In the genomic region with DNA sequence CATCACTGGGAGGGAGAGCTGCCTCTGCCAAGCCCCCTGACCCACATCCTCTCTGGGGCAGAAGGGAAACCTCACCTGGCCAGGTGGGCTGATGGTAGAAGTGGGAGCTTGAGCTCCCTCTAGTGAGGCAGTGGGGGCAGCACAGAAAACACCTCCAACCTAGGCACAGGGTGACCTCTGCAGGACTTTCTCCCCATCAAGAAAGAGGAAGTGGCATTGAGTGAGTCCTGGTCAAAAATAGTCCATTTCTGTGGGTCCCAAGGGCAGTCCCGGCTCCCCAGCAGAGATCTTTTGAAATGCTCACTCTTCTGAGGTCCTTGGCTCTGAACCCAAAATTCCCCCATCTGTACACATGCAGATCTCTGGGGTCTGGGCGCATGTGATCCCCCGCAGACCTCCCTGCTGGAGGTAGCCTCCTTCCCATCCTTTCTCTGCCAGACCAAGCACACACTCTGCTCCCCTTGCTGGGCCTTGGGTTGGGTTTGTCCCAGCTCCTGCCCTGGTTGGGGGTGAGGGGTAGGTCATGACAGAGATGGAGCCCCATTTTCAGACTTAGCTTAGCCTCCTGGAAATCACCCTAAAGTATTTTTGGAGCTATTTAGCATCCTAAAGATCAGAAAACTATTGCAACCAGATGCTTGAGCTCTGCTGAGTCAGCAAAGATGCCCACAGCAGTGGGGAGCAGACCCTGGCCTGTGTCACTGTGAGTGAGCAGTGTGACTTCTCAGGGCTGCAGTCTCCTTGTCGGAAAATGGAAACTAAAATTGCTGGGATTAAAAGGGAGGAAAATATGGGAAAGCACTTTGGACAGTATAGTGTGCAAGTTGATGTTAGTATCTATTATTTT, we compare ENCODE assay signal across 9 cellular contexts. TPM values are rescaled to one million over a fixed set of nuclear protein-coding genes. Genes with fewer than 3 reads are reported as not detected.
DNase-seq lines count a peak whose midpoint lies in the region; ATAC-seq and TF ChIP-seq lines count a peak whose summit lies in the region.
"Had no signal": no experiment of that assay in that cellular context is flagged by ENCODE, and none has a peak within 500 bp of the region (broad histone marks: within the 10 kb centered on the region; RNA-seq: fewer than 3 reads in every experiment).

No MANE protein-coding gene starts in this region.

- no peaks in the 10 kb centered on the region for H3K9me3 Mint-ChIP-seq in activated T-helper 17 cell treated with anti-CD3 and anti-CD28 coated beads, Interleukin-2, amount 50 U/mL, for 72 hours
- H3K9me3 Mint-ChIP-seq in glutamatergic neuron (ENCODE audit: unreplicated experiment), result peaks cover 2% of the 10 kb centered on the region

- ATAC-seq in GM18505 (IDR thresholded peaks at IDR 0.05; ENCODE audit: unreplicated experiment) (peak; percentile 90), HG02763 (IDR thresholded peaks at IDR 0.05; ENCODE audit: unreplicated experiment) (peak; percentile 79), upper lobe of left lung (ENCODE audit: low FRiP score in 2 of 2) (peak; percentile 6 to 73)
- peak; percentile 85 for ATAC-seq in activated T-helper 17 cell treated with anti-CD3 and anti-CD28 coated beads, Interleukin-2, amount 50 U/mL, for 72 hours (replicated peaks)

- no peak overlapping the region for H3K27ac ChIP-seq in OCI-LY1 (ENCODE audit: low read depth, low read length, poor library complexity, severe bottlenecking)
- H3K27ac ChIP-seq in liver (ENCODE audit: low read depth in 1 of 2, low read length in 2 of 2), result no peak overlapping the region
- H3K27ac ChIP-seq in upper lobe of left lung, result peak overlapping the region in 1 of 4 donors; percentile 37

- no peak overlapping the region for H2AFZ ChIP-seq in OCI-LY1 (ENCODE audit: low read length)

- DNase-seq in upper lobe of left lung, result peak in 1 of 2 donors; percentile 68
- DNase-seq in HCEC 1CT, result no peak
- no peak for DNase-seq in glutamatergic neuron

- no peaks in the 10 kb centered on the region for H3F3A ChIP-seq in OCI-LY1 (ENCODE audit: insufficient read depth, low read length)

- TF ChIP-seq CTCF in OCI-LY1 (IDR thresholded peaks at IDR 0.05; ENCODE audit: low read length) (peak; percentile 68), liver (IDR thresholded peaks at IDR 0.05; ENCODE audit: low read depth, low read length, missing input control) (peak; percentile 33), upper lobe of left lung (IDR thresholded peaks at IDR 0.05) (peak; percentile 28 to 76 (median 56)), glutamatergic neuron (IDR thresholded peaks at IDR 0.05; ENCODE audit: partially characterized antibody, unreplicated experiment) (no peak)

- no peak for TF ChIP-seq EP300 in upper lobe of left lung (IDR thresholded peaks at IDR 0.05)

- H3K4me3 ChIP-seq in OCI-LY1 (ENCODE audit: low read depth, low read length, poor library complexity, severe bottlenecking), result no peak overlapping the region
- no peak overlapping the region for H3K4me3 ChIP-seq in liver (ENCODE audit: low read depth in 1 of 3, low read length in 3 of 3)
- H3K4me3 ChIP-seq in upper lobe of left lung, result no peak overlapping the region

- H3K79me2 ChIP-seq in OCI-LY1 (ENCODE audit: insufficient read depth, low read length), result no peaks in the 10 kb centered on the region

- H3K4me1 Mint-ChIP-seq in activated T-helper 17 cell treated with anti-CD3 and anti-CD28 coated beads, Interleukin-2, amount 50 U/mL, for 72 hours, result peaks cover 31% of the 10 kb centered on the region
- H3K4me1 Mint-ChIP-seq in glutamatergic neuron (ENCODE audit: low read depth, unreplicated experiment), result no peaks in the 10 kb centered on the region

- H3K9ac ChIP-seq in OCI-LY1 (ENCODE audit: low read length), result no peak overlapping the region
- H3K9ac ChIP-seq in liver (ENCODE audit: low read depth in 1 of 2, low read length in 2 of 2), result no peak overlapping the region

- peaks cover 4% of the 10 kb centered on the region; the same call in 1 of the 2 replicates for H3K9me3 ChIP-seq in OCI-LY1 (ENCODE audit: low read length)
- H3K9me3 ChIP-seq in liver (ENCODE audit: control insufficient read depth in 4 of 4, low read length in 3 of 4), result no peaks in the 10 kb centered on the region
- no peaks in the 10 kb centered on the region for H3K9me3 ChIP-seq in upper lobe of left lung

- H3K9me2 ChIP-seq in OCI-LY1 (ENCODE audit: low read depth, low read length), result no peaks in the 10 kb centered on the region

- WGBS in liver, result 73% methylated on average over 4 of the region's 4 CpGs
- WGBS in upper lobe of left lung, 2 donors, result 82 to 89% methylated on average over 3 to 4 of the region's 4 CpGs

- H3K4me1 ChIP-seq in OCI-LY1 (ENCODE audit: insufficient read depth, low read length, severe bottlenecking), result no peaks in the 10 kb centered on the region
- H3K4me1 ChIP-seq in liver (ENCODE audit: control insufficient read depth in 4 of 4, insufficient read depth in 4 of 4, low read length in 3 of 4), result no peaks in the 10 kb centered on the region
- peaks cover 5 to 23% (median 18%) of the 10 kb centered on the region in 4 donors for H3K4me1 ChIP-seq in upper lobe of left lung

- no peak overlapping the region for H3K27ac Mint-ChIP-seq in activated T-helper 17 cell treated with anti-CD3 and anti-CD28 coated beads, Interleukin-2, amount 50 U/mL, for 72 hours
- no peak overlapping the region for H3K27ac Mint-ChIP-seq in glutamatergic neuron (ENCODE audit: unreplicated experiment)

- no peak overlapping the region for H3K4me3 Mint-ChIP-seq in activated T-helper 17 cell treated with anti-CD3 and anti-CD28 coated beads, Interleukin-2, amount 50 U/mL, for 72 hours
- no peak overlapping the region for H3K4me3 Mint-ChIP-seq in glutamatergic neuron (ENCODE audit: unreplicated experiment)

- no peaks in the 10 kb centered on the region for H4K20me1 ChIP-seq in OCI-LY1 (ENCODE audit: insufficient read depth, low read length)

- H3K36me3 ChIP-seq in OCI-LY1 (ENCODE audit: insufficient read depth, low read length), result no peaks in the 10 kb centered on the region
- no peaks in the 10 kb centered on the region for H3K36me3 ChIP-seq in liver (ENCODE audit: control insufficient read depth in 4 of 4, insufficient read depth in 3 of 4, low read depth in 1 of 4, low read length in 3 of 4)
- H3K36me3 ChIP-seq in upper lobe of left lung, result no peaks in the 10 kb centered on the region

- no peaks in the 10 kb centered on the region for H3K36me3 Mint-ChIP-seq in activated T-helper 17 cell treated with anti-CD3 and anti-CD28 coated beads, Interleukin-2, amount 50 U/mL, for 72 hours (ENCODE audit: low read depth)
- H3K36me3 Mint-ChIP-seq in glutamatergic neuron (ENCODE audit: unreplicated experiment), result no peaks in the 10 kb centered on the region

- no peaks in the 10 kb centered on the region for H3K27me3 Mint-ChIP-seq in activated T-helper 17 cell treated with anti-CD3 and anti-CD28 coated beads, Interleukin-2, amount 50 U/mL, for 72 hours
- H3K27me3 Mint-ChIP-seq in glutamatergic neuron (ENCODE audit: unreplicated experiment), result peaks cover 7% of the 10 kb centered on the region

- TF ChIP-seq RAD21 in liver (IDR thresholded peaks at IDR 0.05), result peak; percentile 50 to 74

- no peak for TF ChIP-seq POLR2A in GM18505 (IDR thresholded peaks at IDR 0.05; ENCODE audit: borderline replicate concordance, extremely low read depth, insufficient read depth, insufficient read length)
- TF ChIP-seq POLR2A in upper lobe of left lung (IDR thresholded peaks at IDR 0.05), result no peak

- 0 out of 2 replicates have a peak, but pooled peaks cover under 1% of the 10 kb centered on the region for H3K27me3 ChIP-seq in OCI-LY1 (ENCODE audit: insufficient read depth, low read length)
- H3K27me3 ChIP-seq in liver (ENCODE audit: control insufficient read depth in 4 of 4, insufficient read depth in 4 of 4, low read length in 3 of 4), result peaks cover 0 to 6% (median 0%) of the 10 kb centered on the region in 4 donors
- H3K27me3 ChIP-seq in upper lobe of left lung, result no peaks in the 10 kb centered on the region

- H3K4me2 ChIP-seq in OCI-LY1 (ENCODE audit: low read length), result no peak overlapping the region

TF ChIP-seq in liver, 16 proteins besides CTCF, POLR2A, EP300 and RAD21 (continues in another document):
- TF ChIP-seq TAF1 (conservative IDR thresholded peaks at IDR 0.05), result no peak
- TF ChIP-seq, protein P1, sequence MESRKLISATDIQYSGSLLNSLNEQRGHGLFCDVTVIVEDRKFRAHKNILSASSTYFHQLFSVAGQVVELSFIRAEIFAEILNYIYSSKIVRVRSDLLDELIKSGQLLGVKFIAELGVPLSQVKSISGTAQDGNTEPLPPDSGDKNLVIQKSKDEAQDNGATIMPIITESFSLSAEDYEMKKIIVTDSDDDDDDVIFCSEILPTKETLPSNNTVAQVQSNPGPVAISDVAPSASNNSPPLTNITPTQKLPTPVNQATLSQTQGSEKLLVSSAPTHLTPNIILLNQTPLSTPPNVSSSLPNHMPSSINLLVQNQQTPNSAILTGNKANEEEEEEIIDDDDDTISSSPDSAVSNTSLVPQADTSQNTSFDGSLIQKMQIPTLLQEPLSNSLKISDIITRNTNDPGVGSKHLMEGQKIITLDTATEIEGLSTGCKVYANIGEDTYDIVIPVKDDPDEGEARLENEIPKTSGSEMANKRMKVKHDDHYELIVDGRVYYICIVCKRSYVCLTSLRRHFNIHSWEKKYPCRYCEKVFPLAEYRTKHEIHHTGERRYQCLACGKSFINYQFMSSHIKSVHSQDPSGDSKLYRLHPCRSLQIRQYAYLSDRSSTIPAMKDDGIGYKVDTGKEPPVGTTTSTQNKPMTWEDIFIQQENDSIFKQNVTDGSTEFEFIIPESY (IDR thresholded peaks at IDR 0.05), result no peak
- no peak for TF ChIP-seq EGR1 (IDR thresholded peaks at IDR 0.05; ENCODE audit: low read depth in 2 of 2)

RNA-seq across cellular contexts. Expression of a gene that starts 41.6 kb away (rescaled TPM):
- total RNA-seq in activated T-helper 17 cell treated with anti-CD3 and anti-CD28 coated beads, Interleukin-2, amount 50 U/mL, for 72 hours, result 100 to 1,000 TPM; 202 to 204 TPM
- total RNA-seq in liver, result 10 to 100 TPM in 1 of 2 donors, 1 to 10 TPM in 1; 7.3 to 16.3 TPM
- polyA plus RNA-seq in liver, result 1 to 10 TPM; 3.6 to 6.0 TPM
- total RNA-seq in upper lobe of left lung, result 100 to 1,000 TPM in 1 of 6 donors, 10 to 100 TPM in 5; 43.0 to 148 (median 68.6) TPM
- total RNA-seq in glutamatergic neuron (ENCODE audit: unreplicated experiment), result not detected

RNA-seq across cellular contexts. Expression of a gene that starts 50.0 kb away (rescaled TPM):
- total RNA-seq in activated T-helper 17 cell treated with anti-CD3 and anti-CD28 coated beads, Interleukin-2, amount 50 U/mL, for 72 hours, result not detected
- total RNA-seq in liver (under 1 TPM; 0.14 to 0.25 TPM), upper lobe of left lung (1 to 10 TPM; 1.1 to 5.3 (median 2.0) TPM), glutamatergic neuron (ENCODE audit: unreplicated experiment) (0.29 TPM)
- polyA plus RNA-seq in liver, result under 1 TPM; 0.04 to 0.31 TPM
- total RNA-seq: RPMI7951 had no signal

Comparison
In these comparisons a context has a peak if more than half of its experiments do, and no peak if none do; other contexts are left out.
1. ATAC-seq: peak in every context shown above with its lines; median percentile 90 in GM18505; 85 in activated T-helper 17 cell treated with anti-CD3 and anti-CD28 coated beads, Interleukin-2, amount 50 U/mL, for 72 hours; 79 in HG02763; 40 in upper lobe of left lung.